29 cellular contexts compared by ENCODE assay signal in genomic region chr3:110021659-110022058, GRCh38.
"Had no signal": no experiment of that assay in that cellular context is flagged by ENCODE, and none has a peak within 500 bp of the region (broad histone marks: within the 10 kb centered on the region; RNA-seq: fewer than 3 reads in every experiment).

No MANE protein-coding gene starts in this region.

- H3K27ac Mint-ChIP-seq: activated naive CD4-positive, alpha-beta T cell treated with anti-CD3 and anti-CD28 coated beads, Interleukin-2, amount 10 ng/mL, durations not matched to agents 7 days and 5 days; activated T-helper 1 cell treated with anti-CD3 and anti-CD28 coated beads, Interleukin-12 subunit alpha, Interleukin-12 subunit beta, Interleukin-2, Interleukin-4 antibody, amounts not matched to agents 30 ng/mL and 10 ng/mL and 1 ng/mL, durations not matched to agents 14 hours and 24 hours and 36 hours; dendritic cell treated with granulocyte-macrophage colony-stimulating factor and Interleukin-4, amounts not matched to agents 40 ng/mL and 50 ng/mL, for 4 days; memory B cell; naive thymus-derived CD8-positive, alpha-beta T cell; stimulated activated memory B cell treated with anti-CD40 and anti-IgM and Interleukin-4, amounts not matched to agents 10 μg/mL and 1 μg/mL and 100 μg/mL, for 72 hours; T-helper 17 cell; WTC11 had no signal

- H3K27me3 Mint-ChIP-seq: activated naive CD4-positive, alpha-beta T cell treated with anti-CD3 and anti-CD28 coated beads, Interleukin-2, amount 10 ng/mL, durations not matched to agents 7 days and 5 days; dendritic cell treated with granulocyte-macrophage colony-stimulating factor and Interleukin-4, amounts not matched to agents 40 ng/mL and 50 ng/mL, for 4 days; memory B cell; stimulated activated memory B cell treated with anti-CD40 and anti-IgM and Interleukin-4, amounts not matched to agents 10 μg/mL and 1 μg/mL and 100 μg/mL, for 72 hours; T-helper 17 cell had no signal

- FAIRE-seq: pancreas had no signal

- H3K4me1 Mint-ChIP-seq: activated naive CD4-positive, alpha-beta T cell treated with anti-CD3 and anti-CD28 coated beads, Interleukin-2, amount 10 ng/mL, durations not matched to agents 7 days and 5 days; memory B cell; neural crest cell; stimulated activated memory B cell treated with anti-CD40 and anti-IgM and Interleukin-4, amounts not matched to agents 10 μg/mL and 1 μg/mL and 100 μg/mL, for 72 hours; T-helper 17 cell had no signal

- H3K27ac ChIP-seq: esophagus muscularis mucosa, foreskin keratinocyte, heart left ventricle, pancreas, prostate gland, skin epidermis, suprapubic skin, tibial artery, upper lobe of right lung had no signal

- DNase-seq: activated CD4-positive, alpha-beta T cell treated with anti-CD3 and anti-CD28 coated beads for 4 hours; activated CD4-positive, alpha-beta T cell treated with anti-CD3 and anti-CD28 coated beads, Interleukin-2, amount 50 U/mL, for 48 hours; activated gamma-delta T cell; activated naive CD4-positive, alpha-beta T cell treated with anti-CD3 and anti-CD28 coated beads, Interleukin-2, amount 10 ng/mL, durations not matched to agents 7 days and 5 days; amygdala; caudate nucleus; foreskin keratinocyte; heart left ventricle; hypothalamus; naive thymus-derived CD8-positive, alpha-beta T cell; nucleus accumbens; pancreas; retina; stimulated activated CD4-positive, alpha-beta T cell treated with anti-CD3 and anti-CD28 coated beads, Interleukin-4, amount 100 ng/mL, for 24 hours; T-helper 17 cell; T1000; tibial artery; upper lobe of right lung had no signal

- H3K36me3 ChIP-seq: esophagus muscularis mucosa, heart left ventricle, pancreas, prostate gland, suprapubic skin, tibial artery, upper lobe of right lung had no signal

- H3K4me1 ChIP-seq: esophagus muscularis mucosa, foreskin keratinocyte, heart left ventricle, pancreas, prostate gland, suprapubic skin, upper lobe of right lung had no signal

- H3K9me3 ChIP-seq: esophagus muscularis mucosa, pancreas, prostate gland, tibial artery, upper lobe of right lung had no signal

- H3K27me3 ChIP-seq: esophagus muscularis mucosa, foreskin keratinocyte, heart left ventricle, pancreas, suprapubic skin, tibial artery, upper lobe of right lung had no signal

- ATAC-seq: foreskin keratinocyte; heart left ventricle; naive thymus-derived CD8-positive, alpha-beta T cell; pancreas; sciatic nerve; stimulated activated memory B cell treated with anti-CD40 and anti-IgM and Interleukin-4, amounts not matched to agents 10 μg/mL and 1 μg/mL and 100 μg/mL, for 72 hours; T-helper 17 cell; upper lobe of right lung; WTC11 had no signal

- H3K9me3 Mint-ChIP-seq: activated naive CD4-positive, alpha-beta T cell treated with anti-CD3 and anti-CD28 coated beads, Interleukin-2, amount 10 ng/mL, durations not matched to agents 7 days and 5 days; activated T-helper 1 cell treated with anti-CD3 and anti-CD28 coated beads, Interleukin-12 subunit alpha, Interleukin-12 subunit beta, Interleukin-2, Interleukin-4 antibody, amounts not matched to agents 30 ng/mL and 10 ng/mL and 1 ng/mL, durations not matched to agents 14 hours and 24 hours and 36 hours; neural crest cell had no signal

- H3K4me3 Mint-ChIP-seq: activated naive CD4-positive, alpha-beta T cell treated with anti-CD3 and anti-CD28 coated beads, Interleukin-2, amount 10 ng/mL, durations not matched to agents 7 days and 5 days; activated T-helper 1 cell treated with anti-CD3 and anti-CD28 coated beads, Interleukin-12 subunit alpha, Interleukin-12 subunit beta, Interleukin-2, Interleukin-4 antibody, amounts not matched to agents 30 ng/mL and 10 ng/mL and 1 ng/mL, durations not matched to agents 14 hours and 24 hours and 36 hours; dendritic cell treated with granulocyte-macrophage colony-stimulating factor and Interleukin-4, amounts not matched to agents 40 ng/mL and 50 ng/mL, for 4 days; memory B cell; naive thymus-derived CD8-positive, alpha-beta T cell; neural crest cell; stimulated activated memory B cell treated with anti-CD40 and anti-IgM and Interleukin-4, amounts not matched to agents 10 μg/mL and 1 μg/mL and 100 μg/mL, for 72 hours; T-helper 17 cell; WTC11 had no signal

- H3K36me3 Mint-ChIP-seq: activated naive CD4-positive, alpha-beta T cell treated with anti-CD3 and anti-CD28 coated beads, Interleukin-2, amount 10 ng/mL, durations not matched to agents 7 days and 5 days; memory B cell; stimulated activated memory B cell treated with anti-CD40 and anti-IgM and Interleukin-4, amounts not matched to agents 10 μg/mL and 1 μg/mL and 100 μg/mL, for 72 hours had no signal

- H3K4me3 ChIP-seq: esophagus muscularis mucosa, heart left ventricle, pancreas, prostate gland, skin epidermis, suprapubic skin, tibial artery, upper lobe of right lung had no signal
